Comparison of ENCODE assay signal across 8 cellular contexts in the genomic region with DNA sequence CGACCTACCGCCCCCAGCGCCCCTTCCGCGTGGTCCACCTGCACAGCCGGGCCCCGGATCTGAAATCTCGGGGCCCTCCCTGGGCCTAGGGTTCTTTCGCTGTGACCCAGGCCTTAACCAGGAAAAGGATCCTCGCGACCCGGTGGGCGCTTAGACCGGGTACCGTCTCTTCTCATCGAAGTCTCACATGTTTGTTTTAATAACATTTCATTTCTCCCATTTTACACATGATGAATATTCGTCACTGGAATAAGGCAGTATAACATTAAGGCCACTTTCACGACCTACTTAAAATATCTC. TPM values are rescaled to one million over a fixed set of nuclear protein-coding genes. Genes with fewer than 3 reads are reported as not detected.
A peak's percentile ranks its signal among the peaks of the same experiment; 100 is the strongest.
DNase-seq lines count a peak whose midpoint lies in the region; ATAC-seq and TF ChIP-seq lines count a peak whose summit lies in the region.

No MANE protein-coding gene starts in this region.

- peak overlapping the region; percentile 98 to 100 (median 99) for H3K9ac ChIP-seq in BLaER1 treated with 17β-estradiol and CSF1 and Interleukin-3, amounts not matched to agents 10 nM and 100 nM
- H3K9ac ChIP-seq in Loucy (ENCODE audit: low read depth, low read length, poor library complexity, severe bottlenecking) (peak overlapping the region; percentile 67), colonic mucosa (ENCODE audit: low read depth in 2 of 2, low read length in 2 of 2) (peak overlapping the region; percentile 76)

- peaks cover 19% of the 10 kb centered on the region for H3K36me3 Mint-ChIP-seq in nephron (ENCODE audit: low read depth)

- peak overlapping the region; percentile 55; the same call in 1 of the 2 replicates for H2AFZ ChIP-seq in Loucy (ENCODE audit: low read length)

- H3K4me3 Mint-ChIP-seq in nephron, result peak overlapping the region; percentile 86 to 98 (median 96)

- peaks cover 15% of the 10 kb centered on the region for H3K4me1 Mint-ChIP-seq in nephron

- H4K20me1 ChIP-seq in BLaER1 treated with 17β-estradiol and CSF1 and Interleukin-3, amounts not matched to agents 10 nM and 100 nM, result peaks cover 18 to 56% (median 53%) of the 10 kb centered on the region in 11 experiments
- peaks cover 60% of the 10 kb centered on the region for H4K20me1 ChIP-seq in Loucy (ENCODE audit: insufficient read depth, low read length, poor library complexity, severe bottlenecking)

- no peaks in the 10 kb centered on the region for H3K9me3 ChIP-seq in BLaER1 treated with 17β-estradiol and CSF1 and Interleukin-3, amounts not matched to agents 10 nM and 100 nM (replicated peaks in 1 of 11)
- H3K9me3 ChIP-seq in Loucy (ENCODE audit: insufficient read depth, low read depth, low read length), result no peaks in the 10 kb centered on the region
- H3K9me3 ChIP-seq in colonic mucosa, result no peaks in the 10 kb centered on the region

- H3K4me2 ChIP-seq in BLaER1 treated with 17β-estradiol and CSF1 and Interleukin-3, amounts not matched to agents 10 nM and 100 nM, result peak overlapping the region; percentile 96 to 100 (median 99)
- peak overlapping the region; percentile 92 for H3K4me2 ChIP-seq in Loucy (ENCODE audit: low read depth, low read length, poor library complexity, severe bottlenecking)

- H3K79me2 ChIP-seq in Loucy (ENCODE audit: insufficient read depth, low read length), result peaks cover 60% of the 10 kb centered on the region

- H3K27me3 ChIP-seq in BLaER1 treated with 17β-estradiol and CSF1 and Interleukin-3, amounts not matched to agents 10 nM and 100 nM, result no peaks in the 10 kb centered on the region
- no peaks in the 10 kb centered on the region for H3K27me3 ChIP-seq in Loucy (ENCODE audit: insufficient read depth, low read length, poor library complexity, severe bottlenecking)
- H3K27me3 ChIP-seq in colonic mucosa, result no peaks in the 10 kb centered on the region

- DNase-seq in colonic mucosa (no peak), NCI-H128 (lab: John Stamatoyannopoulos, UW; ENCODE audit: unreplicated experiment) (no peak), NCI-H2081 (lab: John Stamatoyannopoulos, UW) (no peak), ureter (ENCODE audit: low spot score) (no peak)

- peaks cover 35 to 65% (median 54%) of the 10 kb centered on the region in 10 experiments for H3K4me1 ChIP-seq in BLaER1 treated with 17β-estradiol and CSF1 and Interleukin-3, amounts not matched to agents 10 nM and 100 nM
- peaks cover 22% of the 10 kb centered on the region for H3K4me1 ChIP-seq in Loucy (ENCODE audit: insufficient read depth, low read length, poor library complexity, severe bottlenecking)
- peaks cover 20% of the 10 kb centered on the region for H3K4me1 ChIP-seq in colonic mucosa

- peaks cover 3% of the 10 kb centered on the region for H3K27me3 Mint-ChIP-seq in nephron (ENCODE audit: low read depth)

- H3K4me3 ChIP-seq in BLaER1 treated with 17β-estradiol and CSF1 and Interleukin-3, amounts not matched to agents 10 nM and 100 nM, result peak overlapping the region; percentile 74 to 99 (median 92)
- peak overlapping the region; percentile 91 for H3K4me3 ChIP-seq in Loucy (ENCODE audit: low read length, poor library complexity, severe bottlenecking)
- H3K4me3 ChIP-seq in colonic mucosa, result peak overlapping the region; percentile 98

- no peak for ATAC-seq in HG02759 (IDR thresholded peaks at IDR 0.05; ENCODE audit: unreplicated experiment)

- H3K36me3 ChIP-seq in BLaER1 treated with 17β-estradiol and CSF1 and Interleukin-3, amounts not matched to agents 10 nM and 100 nM, result peaks cover 38 to 45% (median 41%) of the 10 kb centered on the region in 11 experiments
- H3K36me3 ChIP-seq in Loucy (ENCODE audit: insufficient read depth, low read length) (peaks cover 35% of the 10 kb centered on the region; the same call in 1 of the 2 replicates), colonic mucosa (peaks cover 10% of the 10 kb centered on the region)

- H3F3A ChIP-seq in Loucy (ENCODE audit: low read depth), result peaks cover 3% of the 10 kb centered on the region; the same call in 1 of the 2 replicates

- H3K27ac ChIP-seq in BLaER1 treated with 17β-estradiol and CSF1 and Interleukin-3, amounts not matched to agents 10 nM and 100 nM, result peak overlapping the region; percentile 96 to 100 (median 99); a peak in 21 of 22 replicates
- peak overlapping the region; percentile 100 for H3K27ac ChIP-seq in colonic mucosa

- H3K9me2 ChIP-seq in Loucy (replicated peaks; ENCODE audit: low read depth, low read length), result no peaks in the 10 kb centered on the region

- no peak for TF ChIP-seq CTCF in Loucy (conservative IDR thresholded peaks at IDR 0.05; ENCODE audit: low read length)
- TF ChIP-seq CTCF in colonic mucosa (IDR thresholded peaks at IDR 0.05), result no peak
- TF ChIP-seq CTCF in nephron (IDR thresholded peaks at IDR 0.05; ENCODE audit: unreplicated experiment in 3 of 3), result no peak

- peak overlapping the region; percentile 55 to 80 (median 64) for H3K27ac Mint-ChIP-seq in nephron

- no peaks in the 10 kb centered on the region for H3K9me3 Mint-ChIP-seq in nephron

- intact Hi-C loops in colonic mucosa (cut with DNase I), result no loop called here

RNA-seq across cellular contexts. Expression of a gene that starts 0.3 kb away (rescaled TPM):
- total RNA-seq in colonic mucosa (10 to 100 TPM; 22.0 to 23.5 TPM), ureter (37.0 TPM)

RNA-seq across cellular contexts. Expression of a gene that starts 3.3 kb away (rescaled TPM):
- total RNA-seq in colonic mucosa (10 to 100 TPM; 62.2 to 98.4 TPM), ureter (122 TPM)

RNA-seq across cellular contexts. Expression of a gene that starts 10.5 kb away (rescaled TPM):
- total RNA-seq in colonic mucosa (100 to 1,000 TPM; 126 to 249 TPM), ureter (268 TPM)

RNA-seq across cellular contexts. Expression of a gene that starts 11.5 kb away (rescaled TPM):
- 100 to 1,000 TPM in 1 of 2 donors, 10 to 100 TPM in 1; 92.3 to 150 TPM for total RNA-seq in colonic mucosa
- total RNA-seq in ureter, result 210 TPM

RNA-seq across cellular contexts. Expression of a gene that starts 28.6 kb away (rescaled TPM):
- total RNA-seq in colonic mucosa (10 to 100 TPM; 34.9 to 73.9 TPM), ureter (47.2 TPM)
